In the genomic region with DNA sequence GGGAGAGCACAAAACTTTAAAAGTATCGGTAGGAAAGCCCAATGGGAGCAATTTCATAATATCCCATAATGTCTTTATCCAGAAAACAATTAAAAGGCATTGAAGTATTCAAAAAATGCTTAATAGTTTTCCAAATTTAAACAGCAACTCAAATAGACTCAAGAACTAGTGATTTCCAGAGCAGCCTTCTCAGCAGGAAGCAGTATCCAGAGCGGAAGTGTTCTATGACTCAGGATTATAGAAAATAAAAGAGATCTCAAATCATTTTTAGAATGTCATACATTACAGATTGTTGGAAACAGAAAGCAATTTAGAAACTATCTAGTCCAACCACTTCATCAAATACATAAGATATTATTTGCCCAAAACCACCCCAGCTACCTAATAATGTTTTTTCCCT, we compare ENCODE assay signal across 21 cellular contexts.
"Had no signal": no experiment of that assay in that cellular context is flagged by ENCODE, and none has a peak within 500 bp of the region (broad histone marks: within the 10 kb centered on the region; RNA-seq: fewer than 3 reads in every experiment).

No MANE protein-coding gene starts in this region.

- H3K36me3 Mint-ChIP-seq: naive thymus-derived CD4-positive, alpha-beta T cell; stimulated activated naive B cell treated with anti-CD40 and anti-IgM and Interleukin-4, amounts not matched to agents 10 μg/mL and 1 μg/mL and 100 μg/mL, for 72 hours had no signal

- H3K27ac Mint-ChIP-seq: endodermal cell; naive thymus-derived CD4-positive, alpha-beta T cell; nephron progenitor cell; stimulated activated naive B cell treated with anti-CD40 and anti-IgM and Interleukin-4, amounts not matched to agents 10 μg/mL and 1 μg/mL and 100 μg/mL, for 72 hours; stimulated activated naive CD8-positive, alpha-beta T cell treated with anti-CD3 and anti-CD28 coated beads, Interleukin-15, amount 100 ng/mL, for 72 hours had no signal

- H2AFZ ChIP-seq: hepatocyte had no signal

- DNase-seq: effector CD4-positive, alpha-beta T cell; endodermal cell; foreskin melanocyte; head of caudate nucleus; left colon; left ventricle myocardium superior; naive thymus-derived CD4-positive, alpha-beta T cell; nephron progenitor cell; psoas muscle; sigmoid colon; stimulated activated CD4-positive, alpha-beta T cell treated with anti-CD3 and anti-CD28 coated beads, Interleukin-2, amount 100 ng/mL, for 24 hours; stimulated activated CD4-positive, alpha-beta T cell treated with anti-CD3 and anti-CD28 coated beads, Interleukin-4, amount 100 ng/mL, for 4 hours; stimulated activated naive B cell treated with anti-CD40 and anti-IgM and Interleukin-4, amounts not matched to agents 10 μg/mL and 1 μg/mL and 100 μg/mL, for 72 hours; stimulated activated naive CD8-positive, alpha-beta T cell treated with anti-CD3 and anti-CD28 coated beads, Interleukin-15, amount 100 ng/mL, for 72 hours; testis; upper lobe of right lung had no signal

- H3K27me3 Mint-ChIP-seq: stimulated activated naive B cell treated with anti-CD40 and anti-IgM and Interleukin-4, amounts not matched to agents 10 μg/mL and 1 μg/mL and 100 μg/mL, for 72 hours had no signal

- H3K9me3 Mint-ChIP-seq: endodermal cell; naive thymus-derived CD4-positive, alpha-beta T cell; nephron progenitor cell; stimulated activated naive B cell treated with anti-CD40 and anti-IgM and Interleukin-4, amounts not matched to agents 10 μg/mL and 1 μg/mL and 100 μg/mL, for 72 hours; stimulated activated naive CD8-positive, alpha-beta T cell treated with anti-CD3 and anti-CD28 coated beads, Interleukin-15, amount 100 ng/mL, for 72 hours had no signal

- H3K36me3 ChIP-seq: upper lobe of right lung had no signal

- H3K9me3 ChIP-seq: psoas muscle, sigmoid colon, testis, tibial nerve, upper lobe of right lung, vagina had no signal

- H3K4me3 Mint-ChIP-seq: endodermal cell; naive thymus-derived CD4-positive, alpha-beta T cell; nephron progenitor cell; stimulated activated naive B cell treated with anti-CD40 and anti-IgM and Interleukin-4, amounts not matched to agents 10 μg/mL and 1 μg/mL and 100 μg/mL, for 72 hours; stimulated activated naive CD8-positive, alpha-beta T cell treated with anti-CD3 and anti-CD28 coated beads, Interleukin-15, amount 100 ng/mL, for 72 hours had no signal

- H3K4me1 ChIP-seq: psoas muscle, testis, tibial nerve, upper lobe of right lung had no signal

- H3K27me3 ChIP-seq: hepatocyte, sigmoid colon, testis, tibial nerve, upper lobe of right lung, vagina had no signal

- H3K4me1 Mint-ChIP-seq: endodermal cell; naive thymus-derived CD4-positive, alpha-beta T cell; nephron progenitor cell; stimulated activated naive B cell treated with anti-CD40 and anti-IgM and Interleukin-4, amounts not matched to agents 10 μg/mL and 1 μg/mL and 100 μg/mL, for 72 hours; stimulated activated naive CD8-positive, alpha-beta T cell treated with anti-CD3 and anti-CD28 coated beads, Interleukin-15, amount 100 ng/mL, for 72 hours had no signal

- H3K4me2 ChIP-seq: hepatocyte had no signal

- H3K27ac ChIP-seq: hepatocyte, psoas muscle, testis, upper lobe of right lung, vagina had no signal

- H3K4me3 ChIP-seq: hepatocyte, lung, psoas muscle, sigmoid colon, skin epidermis, testis, tibial nerve, upper lobe of right lung, vagina had no signal

- H3K79me2 ChIP-seq: hepatocyte had no signal

- ATAC-seq: left colon; left ventricle myocardium superior; naive thymus-derived CD4-positive, alpha-beta T cell; psoas muscle; stimulated activated naive B cell treated with anti-CD40 and anti-IgM and Interleukin-4, amounts not matched to agents 10 μg/mL and 1 μg/mL and 100 μg/mL, for 72 hours; stimulated activated naive CD8-positive, alpha-beta T cell treated with anti-CD3 and anti-CD28 coated beads, Interleukin-15, amount 100 ng/mL, for 72 hours; upper lobe of right lung had no signal
